Comparison of ENCODE assay signal across 22 cellular contexts in the genomic region with DNA sequence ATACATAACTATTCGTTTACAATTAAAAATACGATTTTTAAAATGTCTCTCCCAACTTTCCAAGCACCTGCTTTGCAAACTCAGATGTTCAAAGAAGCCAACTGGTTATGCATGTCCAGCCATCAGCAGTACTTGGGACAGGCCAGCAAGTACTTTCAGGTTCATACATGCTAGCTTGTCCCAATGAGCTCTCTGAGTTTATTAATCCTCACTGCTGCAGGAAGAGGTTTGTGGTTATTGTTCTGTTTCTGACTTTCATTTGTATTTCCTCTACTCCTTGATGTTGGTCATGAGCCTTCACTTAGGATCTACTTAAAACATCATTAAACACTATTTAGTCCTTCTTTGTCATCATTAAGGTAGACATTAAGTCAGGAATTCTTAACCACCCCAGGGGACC.
A peak's percentile ranks its signal among the peaks of the same experiment; 100 is the strongest.
DNase-seq lines count a peak whose midpoint lies in the region; ATAC-seq and TF ChIP-seq lines count a peak whose summit lies in the region.
"Had no signal": no experiment of that assay in that cellular context is flagged by ENCODE, and none has a peak within 500 bp of the region (broad histone marks: within the 10 kb centered on the region; RNA-seq: fewer than 3 reads in every experiment).

No MANE protein-coding gene starts in this region.

- no peaks in the 10 kb centered on the region for H3K9me2 ChIP-seq in MM.1S (replicated peaks; ENCODE audit: insufficient read depth, low read length)

- ATAC-seq in GM18508 (IDR thresholded peaks at IDR 0.05; ENCODE audit: insufficient read depth, unreplicated experiment) = peak; percentile 65
- ATAC-seq in GM21381 (IDR thresholded peaks at IDR 0.05; ENCODE audit: unreplicated experiment) = peak; percentile 87
- peak; percentile 87 for ATAC-seq in HG02885 (IDR thresholded peaks at IDR 0.05; ENCODE audit: poor library complexity, unreplicated experiment)
- no peak for ATAC-seq in GM18517 (IDR thresholded peaks at IDR 0.05; ENCODE audit: unreplicated experiment)
- ATAC-seq: left cardiac atrium; mucosa of descending colon; stimulated activated effector memory CD8-positive, alpha-beta T cell treated with anti-CD3 and anti-CD28 coated beads, Interleukin-12 subunit alpha, Interleukin-12 subunit beta, amount 100 ng/mL, for 72 hours had no signal

- no peak for TF ChIP-seq CTCF in MM.1S (IDR thresholded peaks at IDR 0.05; ENCODE audit: low read length)
- TF ChIP-seq CTCF in endodermal cell (conservative IDR thresholded peaks at IDR 0.05) = no peak

- no peak overlapping the region for H3K4me3 Mint-ChIP-seq in endodermal cell
- H3K4me3 Mint-ChIP-seq in activated CD4-positive, alpha-beta memory T cell treated with anti-CD3 and anti-CD28 coated beads, Interleukin-2, amount 10 ng/mL, durations not matched to agents 7 days and 5 days = no peak overlapping the region
- H3K4me3 Mint-ChIP-seq: activated naive CD4-positive, alpha-beta T cell treated with anti-CD3 and anti-CD28 coated beads, Interleukin-2, amount 50 U/mL, for 24 hours; stimulated activated effector memory CD8-positive, alpha-beta T cell treated with anti-CD3 and anti-CD28 coated beads, Interleukin-12 subunit alpha, Interleukin-12 subunit beta, amount 100 ng/mL, for 72 hours; type B pancreatic cell had no signal

- peaks cover 3% of the 10 kb centered on the region for H3K27me3 Mint-ChIP-seq in endodermal cell (ENCODE audit: insufficient read depth)
- no peaks in the 10 kb centered on the region for H3K27me3 Mint-ChIP-seq in activated CD4-positive, alpha-beta memory T cell treated with anti-CD3 and anti-CD28 coated beads, Interleukin-2, amount 10 ng/mL, durations not matched to agents 7 days and 5 days
- H3K27me3 Mint-ChIP-seq: type B pancreatic cell had no signal

- H3K4me1 ChIP-seq in MM.1S (ENCODE audit: low read length) (no peaks in the 10 kb centered on the region), endodermal cell (ENCODE audit: control insufficient read depth, insufficient read depth, low read length) (no peaks in the 10 kb centered on the region)
- H3K4me1 ChIP-seq: breast epithelium had no signal

- no peak overlapping the region for H3K27ac Mint-ChIP-seq in endodermal cell
- H3K27ac Mint-ChIP-seq in activated CD4-positive, alpha-beta memory T cell treated with anti-CD3 and anti-CD28 coated beads, Interleukin-2, amount 10 ng/mL, durations not matched to agents 7 days and 5 days = no peak overlapping the region
- H3K27ac Mint-ChIP-seq: activated naive CD4-positive, alpha-beta T cell treated with anti-CD3 and anti-CD28 coated beads, Interleukin-2, amount 50 U/mL, for 24 hours; stimulated activated effector memory CD8-positive, alpha-beta T cell treated with anti-CD3 and anti-CD28 coated beads, Interleukin-12 subunit alpha, Interleukin-12 subunit beta, amount 100 ng/mL, for 72 hours; type B pancreatic cell had no signal

- DNase-seq in MM.1S (peak; percentile 58), kidney tubule cell (ENCODE audit: low spot score) (no peak), endodermal cell (no peak)
- DNase-seq in activated CD4-positive, alpha-beta memory T cell treated with anti-CD3 and anti-CD28 coated beads, Interleukin-2, amount 10 ng/mL, durations not matched to agents 7 days and 5 days = no peak
- DNase-seq: activated CD4-positive, CD25-positive, alpha-beta regulatory T cell treated with anti-CD3 and anti-CD28 coated beads, Interleukin-2, amount 50 U/mL, for 72 hours; activated CD8-positive, alpha-beta memory T cell treated with anti-CD3 and anti-CD28 coated beads, Interleukin-2, amount 50 U/mL, for 48 hours; GF-D8; H7; left cardiac atrium; mucosa of descending colon; NCI-H1105 treated with DMSO at 0.1 percent for 48 hours; ovary; SHP77 treated with DMSO at 0.1 percent for 48 hours had no signal

- H2AFZ ChIP-seq in MM.1S (ENCODE audit: low read length) = no peak overlapping the region
- H2AFZ ChIP-seq: hepatocyte had no signal

- H3K27ac ChIP-seq in MM.1S (ENCODE audit: low read length) = no peak overlapping the region
- no peak overlapping the region for H3K27ac ChIP-seq in endodermal cell (ENCODE audit: low read depth, low read length)
- H3K27ac ChIP-seq: breast epithelium, hepatocyte, ovary had no signal

- H3K4me3 ChIP-seq in MM.1S (ENCODE audit: low read length) = no peak overlapping the region
- H3K4me3 ChIP-seq in endodermal cell (ENCODE audit: low read length) = no peak overlapping the region
- H3K4me3 ChIP-seq: breast epithelium, hepatocyte, mucosa of descending colon, ovary had no signal

- H3K79me2 ChIP-seq in MM.1S (ENCODE audit: low read length) = no peaks in the 10 kb centered on the region
- H3K79me2 ChIP-seq: hepatocyte had no signal

- POLR2A ChIA-PET in activated CD4-positive, alpha-beta memory T cell treated with anti-CD3 and anti-CD28 coated beads, Interleukin-2, amount 10 ng/mL, durations not matched to agents 7 days and 5 days (lab: Charles Lee) = no interaction called here

- no peaks in the 10 kb centered on the region for H4K20me1 ChIP-seq in MM.1S (ENCODE audit: insufficient read depth, low read length)

- H3K9me3 ChIP-seq in MM.1S (replicated peaks; ENCODE audit: insufficient read depth, low read length) (no peaks in the 10 kb centered on the region), endodermal cell (ENCODE audit: control insufficient read depth, low read length) (no peaks in the 10 kb centered on the region)
- H3K9me3 ChIP-seq: breast epithelium, mucosa of descending colon, ovary had no signal

- H3K36me3 ChIP-seq in MM.1S (replicated peaks; ENCODE audit: insufficient read depth, low read length) = no peaks in the 10 kb centered on the region
- no peaks in the 10 kb centered on the region for H3K36me3 ChIP-seq in endodermal cell (ENCODE audit: control insufficient read depth, insufficient read depth, low read length)
- H3K36me3 ChIP-seq: breast epithelium, ovary had no signal

- CTCF ChIA-PET in activated CD4-positive, alpha-beta memory T cell treated with anti-CD3 and anti-CD28 coated beads, Interleukin-2, amount 10 ng/mL, durations not matched to agents 7 days and 5 days (lab: Charles Lee) = no interaction called here

- H3K4me1 Mint-ChIP-seq in endodermal cell = no peaks in the 10 kb centered on the region
- peaks cover 8% of the 10 kb centered on the region for H3K4me1 Mint-ChIP-seq in activated CD4-positive, alpha-beta memory T cell treated with anti-CD3 and anti-CD28 coated beads, Interleukin-2, amount 10 ng/mL, durations not matched to agents 7 days and 5 days
- H3K4me1 Mint-ChIP-seq: stimulated activated effector memory CD8-positive, alpha-beta T cell treated with anti-CD3 and anti-CD28 coated beads, Interleukin-12 subunit alpha, Interleukin-12 subunit beta, amount 100 ng/mL, for 72 hours had no signal

- H3K27me3 ChIP-seq in MM.1S (replicated peaks; ENCODE audit: insufficient read depth, low read length) = no peaks in the 10 kb centered on the region
- H3K27me3 ChIP-seq in endodermal cell (ENCODE audit: control insufficient read depth, insufficient read depth, low read length, poor library complexity, severe bottlenecking) = peaks cover 6% of the 10 kb centered on the region
- H3K27me3 ChIP-seq: breast epithelium, hepatocyte, ovary had no signal

- H3K9me3 Mint-ChIP-seq in endodermal cell = peaks cover 9% of the 10 kb centered on the region
- no peaks in the 10 kb centered on the region for H3K9me3 Mint-ChIP-seq in activated CD4-positive, alpha-beta memory T cell treated with anti-CD3 and anti-CD28 coated beads, Interleukin-2, amount 10 ng/mL, durations not matched to agents 7 days and 5 days
- H3K9me3 Mint-ChIP-seq: stimulated activated effector memory CD8-positive, alpha-beta T cell treated with anti-CD3 and anti-CD28 coated beads, Interleukin-12 subunit alpha, Interleukin-12 subunit beta, amount 100 ng/mL, for 72 hours; type B pancreatic cell had no signal

- H3K9ac ChIP-seq in MM.1S (ENCODE audit: low read length) (no peak overlapping the region), endodermal cell (ENCODE audit: extremely low read depth, low read length, poor library complexity, severe bottlenecking) (no peak overlapping the region)

- no peak overlapping the region for H3K4me2 ChIP-seq in MM.1S (ENCODE audit: low read depth, low read length)
- H3K4me2 ChIP-seq: hepatocyte had no signal

- no peaks in the 10 kb centered on the region for H3F3A ChIP-seq in MM.1S (ENCODE audit: insufficient read depth, low read length)

- 88% methylated on average over 1 to 2 of the region's 2 CpGs for WGBS in endodermal cell (ENCODE audit: insufficient coverage in 1 of 2, insufficient read length in 1 of 2), 2 experiments

- H3K36me3 Mint-ChIP-seq in endodermal cell (ENCODE audit: low read depth) = no peaks in the 10 kb centered on the region
- H3K36me3 Mint-ChIP-seq in activated CD4-positive, alpha-beta memory T cell treated with anti-CD3 and anti-CD28 coated beads, Interleukin-2, amount 10 ng/mL, durations not matched to agents 7 days and 5 days (ENCODE audit: low read depth) = no peaks in the 10 kb centered on the region
- H3K36me3 Mint-ChIP-seq: activated naive CD4-positive, alpha-beta T cell treated with anti-CD3 and anti-CD28 coated beads, Interleukin-2, amount 50 U/mL, for 24 hours; stimulated activated effector memory CD8-positive, alpha-beta T cell treated with anti-CD3 and anti-CD28 coated beads, Interleukin-12 subunit alpha, Interleukin-12 subunit beta, amount 100 ng/mL, for 72 hours; type B pancreatic cell had no signal
